13 cellular contexts compared by ENCODE assay signal in the genomic region with DNA sequence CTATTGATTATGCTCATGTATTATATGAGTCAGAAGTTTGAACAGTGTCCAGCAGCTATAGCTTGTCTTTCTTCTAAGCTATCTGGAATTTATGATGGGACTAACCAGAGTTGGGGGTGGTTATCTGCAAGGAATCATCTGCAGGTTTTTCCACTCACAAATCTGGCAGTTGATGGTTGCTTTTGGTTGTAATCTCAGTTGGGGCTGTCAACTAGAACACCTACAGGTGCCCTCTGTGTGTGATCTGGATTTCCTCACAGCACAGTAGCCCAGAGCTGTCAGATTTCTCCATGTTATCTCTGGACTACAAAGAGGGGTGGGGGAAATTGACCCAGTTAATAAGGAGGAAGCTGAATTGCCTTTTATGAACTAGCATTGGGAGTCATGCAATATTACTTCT. TPM values are rescaled to one million over a fixed set of nuclear protein-coding genes. Genes with fewer than 3 reads are reported as not detected.
DNase-seq lines count a peak whose midpoint lies in the region; ATAC-seq and TF ChIP-seq lines count a peak whose summit lies in the region.
"Had no signal": no experiment of that assay in that cellular context is flagged by ENCODE, and none has a peak within 500 bp of the region (broad histone marks: within the 10 kb centered on the region; RNA-seq: fewer than 3 reads in every experiment).

No MANE protein-coding gene starts in this region.

- TF ChIP-seq CTCF in BE2C (IDR thresholded peaks at IDR 0.05; ENCODE audit: low read depth, low read length) (no peak), heart right ventricle (IDR thresholded peaks at IDR 0.05) (no peak), gastroesophageal sphincter (IDR thresholded peaks at IDR 0.05) (no peak)

- H3K36me3 ChIP-seq in BE2C: no peaks in the 10 kb centered on the region
- no peaks in the 10 kb centered on the region for H3K36me3 ChIP-seq in heart right ventricle
- no peaks in the 10 kb centered on the region for H3K36me3 ChIP-seq in gastroesophageal sphincter
- H3K36me3 ChIP-seq: HAP-1 had no signal

- H3K27ac ChIP-seq in heart right ventricle (peak overlapping the region in 2 of 10 donors; percentile 40 to 52), gastroesophageal sphincter (no peak overlapping the region)
- H3K27ac ChIP-seq: C4-2B, GM23248, HL-60 had no signal

- intact Hi-C loops in heart right ventricle (cut with DNase I): no loop called here

- TF ChIP-seq EP300 in gastroesophageal sphincter (IDR thresholded peaks at IDR 0.05): no peak

- H3K9me3 ChIP-seq in BE2C (no peaks in the 10 kb centered on the region; the same call in none of the 2 replicates), heart right ventricle (peaks cover 0 to 16% (median 7%) of the 10 kb centered on the region in 11 donors), gastroesophageal sphincter (no peaks in the 10 kb centered on the region)
- H3K9me3 ChIP-seq: HAP-1 had no signal

- H3K4me3 ChIP-seq in BE2C (ENCODE audit: low read depth, low read length): no peak overlapping the region
- no peak overlapping the region for H3K4me3 ChIP-seq in heart right ventricle
- no peak overlapping the region for H3K4me3 ChIP-seq in gastroesophageal sphincter
- H3K4me3 ChIP-seq: GM23248, HAP-1 had no signal

- peak; percentile 27 for DNase-seq in BE2C
- DNase-seq in SK-N-DZ (ENCODE audit: low spot score): peak; percentile 84
- DNase-seq in cerebellar cortex (ENCODE audit: low spot score): peak; percentile 75
- DNase-seq in heart right ventricle: no peak
- DNase-seq in putamen (ENCODE audit: low spot score): no peak
- DNase-seq: Caco-2; CD4-positive, alpha-beta T cell; GM23248 had no signal

- H3K27me3 ChIP-seq in BE2C (no peaks in the 10 kb centered on the region), heart right ventricle (no peaks in the 10 kb centered on the region), gastroesophageal sphincter (no peaks in the 10 kb centered on the region)

- peak in 7 of 8 donors; percentile 64 to 93 (median 77) for ATAC-seq in heart right ventricle
- no peak for ATAC-seq in GM18505 (IDR thresholded peaks at IDR 0.05; ENCODE audit: unreplicated experiment)
- no peak for ATAC-seq in gastroesophageal sphincter

- TF ChIP-seq POLR2A in GM18505 (IDR thresholded peaks at IDR 0.05; ENCODE audit: borderline replicate concordance, extremely low read depth, insufficient read depth, insufficient read length) (no peak), gastroesophageal sphincter (IDR thresholded peaks at IDR 0.05) (no peak)

- peaks cover 3% of the 10 kb centered on the region; the same call in 1 of the 2 replicates for H3K4me1 ChIP-seq in BE2C
- peaks cover 0 to 29% (median 7%) of the 10 kb centered on the region in 9 donors for H3K4me1 ChIP-seq in heart right ventricle
- H3K4me1 ChIP-seq in gastroesophageal sphincter: peaks cover 0 to 11% (median 0%) of the 10 kb centered on the region in 3 donors

RNA-seq across cellular contexts. Expression of gene MAP9, which starts 51.4 kb away (rescaled TPM):
- polyA plus RNA-seq in BE2C (2012; ENCODE audit: insufficient read depth, insufficient read length, low read depth): 13.2 TPM
- 7.4 and 7.8 TPM in 2 replicates for polyA plus RNA-seq in SK-N-DZ (2014; cell fraction: cytosol; rRNA removed)
- 9.7 and 11.0 TPM in 2 replicates for polyA plus RNA-seq in SK-N-DZ (2014; cell fraction: nucleus; rRNA removed)
- total RNA-seq in heart right ventricle (10 to 100 TPM in 4 of 10 donors, 1 to 10 TPM in 6; 6.7 to 10.7 (median 9.7) TPM), gastroesophageal sphincter (10 to 100 TPM; 13.3 to 21.8 (median 14.7) TPM)
- 10 to 100 TPM in 1 of 2 donors, 1 to 10 TPM in 1; 1.8 to 15.2 TPM for polyA plus RNA-seq in heart right ventricle
- total RNA-seq: Caco-2 had no signal

Comparison
In these comparisons a context has a peak if more than half of its experiments do, and no peak if none do; other contexts are left out.
1. DNase-seq: peak in BE2C (single experiment), SK-N-DZ (single experiment) and cerebellar cortex (single experiment); none in heart right ventricle (0 of 2) and putamen (single experiment).
2. ATAC-seq: peak in heart right ventricle (7 of 8); none in GM18505 (single experiment) and gastroesophageal sphincter (single experiment).